Comparison of ENCODE assay signal across 11 cellular contexts in the genomic region with DNA sequence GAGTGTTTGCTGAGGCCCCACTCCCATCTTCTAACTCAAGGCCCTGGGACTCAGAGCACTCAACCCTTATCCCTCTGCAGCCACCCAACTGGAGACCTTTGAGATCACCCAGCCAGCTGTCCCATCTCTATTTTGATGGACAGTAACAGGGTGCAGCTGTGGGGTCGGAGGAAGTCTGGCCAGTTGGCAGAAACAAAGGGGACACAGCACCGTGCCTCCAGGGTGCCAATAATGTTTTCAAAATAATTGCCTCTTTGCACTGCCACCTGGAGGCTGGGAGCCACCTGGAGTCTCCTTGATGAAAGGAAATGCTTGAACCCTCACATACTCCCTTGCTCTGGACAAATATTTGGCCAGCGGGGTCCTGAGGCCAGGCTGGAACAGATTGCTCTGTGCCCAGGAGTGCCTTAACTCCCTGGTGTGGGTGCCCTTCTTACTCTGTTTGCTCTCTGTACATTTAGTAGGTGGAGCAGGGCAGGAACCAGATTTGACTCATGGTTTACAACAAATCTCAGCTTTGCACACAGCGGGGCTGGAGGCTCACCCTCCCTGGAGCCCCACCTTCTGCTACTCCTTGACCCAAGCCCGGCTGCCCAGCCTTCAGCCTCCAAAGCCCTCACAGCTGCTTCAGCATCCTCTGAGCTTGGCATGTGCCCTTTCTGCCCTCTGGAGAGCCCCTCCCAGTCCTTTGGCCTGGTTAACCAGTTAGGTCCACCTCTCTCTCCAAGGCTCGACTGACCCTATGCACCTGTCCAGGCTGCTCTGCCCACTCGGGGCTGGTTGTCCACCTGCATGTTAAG. TPM values are rescaled to one million over a fixed set of nuclear protein-coding genes. Genes with fewer than 3 reads are reported as not detected.
DNase-seq lines count a peak whose midpoint lies in the region; ATAC-seq and TF ChIP-seq lines count a peak whose summit lies in the region.
"Had no signal": no experiment of that assay in that cellular context is flagged by ENCODE, and none has a peak within 500 bp of the region (broad histone marks: within the 10 kb centered on the region; RNA-seq: fewer than 3 reads in every experiment).

No MANE protein-coding gene starts in this region.

- H3K27ac Mint-ChIP-seq in activated T-cell treated with anti-CD3 and anti-CD28 coated beads, Interleukin-2, amount 50 U/mL, for 24 hours, result peak overlapping the region; percentile 75
- H3K27ac Mint-ChIP-seq: type B pancreatic cell had no signal

- H3K9me3 Mint-ChIP-seq in activated T-cell treated with anti-CD3 and anti-CD28 coated beads, Interleukin-2, amount 50 U/mL, for 24 hours, result peaks cover 20% of the 10 kb centered on the region

- H3K9me3 ChIP-seq in Panc1 (ENCODE audit: control insufficient read depth, insufficient read depth, low read depth, low read length), result no peaks in the 10 kb centered on the region
- H3K9me3 ChIP-seq in thyroid gland, result no peaks in the 10 kb centered on the region

- in situ Hi-C loops in Panc1 (cut with HindIII; ENCODE audit: low pct_unique_long_range_greater_than_20kb, low sequenced_read_pairs), result no loop called here

- no TSS peak for BruUV-seq in Panc1 (replicated peaks; lab: Mats Ljungman, UMichigan)

- H3K27ac ChIP-seq in Panc1 (ENCODE audit: low read length) (no peak overlapping the region), thyroid gland (peak overlapping the region; percentile 69 to 98 (median 90))

- CTCF ChIA-PET in Panc1 (lab: Charles Lee), result interaction anchor here (0.6 to 2.1 kb wide), 2 partner anchors 11 to 301 kb away, joined by 5 to 7 read pairs; no protein-coding TSS in a partner anchor

- ATAC-seq in Panc1, result peak; percentile 31; the same call in 1 of the 2 replicates
- peak in 1 of 2 donors; percentile 2 for ATAC-seq in left cardiac atrium
- no peak for ATAC-seq in GM21528 (IDR thresholded peaks at IDR 0.05; ENCODE audit: low FRiP score, unreplicated experiment)
- ATAC-seq in GM21423 (IDR thresholded peaks at IDR 0.05; ENCODE audit: unreplicated experiment), result no peak

- H3K36me3 ChIP-seq in Panc1 (ENCODE audit: control insufficient read depth, insufficient read depth, low read length) (no peaks in the 10 kb centered on the region), thyroid gland (no peaks in the 10 kb centered on the region)

- H3K36me3 Mint-ChIP-seq in activated T-cell treated with anti-CD3 and anti-CD28 coated beads, Interleukin-2, amount 50 U/mL, for 24 hours (ENCODE audit: low read depth), result peaks cover 17% of the 10 kb centered on the region

- POLR2A ChIA-PET in Panc1 (lab: Charles Lee), result no interaction called here

- no peak overlapping the region for H3K4me3 Mint-ChIP-seq in activated T-cell treated with anti-CD3 and anti-CD28 coated beads, Interleukin-2, amount 50 U/mL, for 24 hours
- H3K4me3 Mint-ChIP-seq: type B pancreatic cell had no signal

- intact Hi-C loops in Panc1 (cut with micrococcal nuclease; ENCODE audit: unreplicated experiment) (no loop called here), left cardiac atrium (cut with DNase I) (no loop called here), thyroid gland (cut with DNase I) (no loop called here)

- H3K4me3 ChIP-seq in Panc1 (ENCODE audit: low read depth in 2 of 2, low read length in 2 of 2) (no peak overlapping the region), thyroid gland (replicated peaks in 1 of 3) (no peak overlapping the region)

- no peak for DNase-seq in activated T-cell treated with anti-CD3 and anti-CD28 coated beads, Interleukin-2, amount 50 U/mL, for 24 hours
- DNase-seq in activated T-cell treated with anti-CD3 and anti-CD28 coated beads, Interleukin-2, amount 50 U/mL, for 48 hours, result no peak
- no peak for DNase-seq in Panc1 (ENCODE audit: low read depth, low spot score)
- DNase-seq in left cardiac atrium, result peak; percentile 5
- peak in 1 of 2 donors; percentile 29 for DNase-seq in thyroid gland
- DNase-seq in NCI-H446 treated with DMSO at 0.1 percent for 48 hours (lab: John Stamatoyannopoulos, UW), result no peak
- DNase-seq: NCI-H1930; stimulated activated CD4-positive, alpha-beta T cell treated with anti-CD3 and anti-CD28 coated beads, Interleukin-4, amount 100 ng/mL, for 1 hour had no signal

- no peak for TF ChIP-seq CTCF in Panc1 (IDR thresholded peaks at IDR 0.05)
- no peak for TF ChIP-seq CTCF in thyroid gland (IDR thresholded peaks at IDR 0.05)

- H3K4me1 ChIP-seq in Panc1 (ENCODE audit: control insufficient read depth, insufficient read depth, low read length) (no peaks in the 10 kb centered on the region), thyroid gland (peaks cover 14 to 16% of the 10 kb centered on the region in 2 donors)

- TF ChIP-seq POLR2A in thyroid gland (IDR thresholded peaks at IDR 0.05), result no peak

- no peaks in the 10 kb centered on the region for H3K27me3 Mint-ChIP-seq in activated T-cell treated with anti-CD3 and anti-CD28 coated beads, Interleukin-2, amount 50 U/mL, for 24 hours

- H3K27me3 ChIP-seq in Panc1 (ENCODE audit: control insufficient read depth, insufficient read depth, low read length) (no peaks in the 10 kb centered on the region), thyroid gland (no peaks in the 10 kb centered on the region)

- peaks cover 85% of the 10 kb centered on the region for H3K4me1 Mint-ChIP-seq in activated T-cell treated with anti-CD3 and anti-CD28 coated beads, Interleukin-2, amount 50 U/mL, for 24 hours (ENCODE audit: low read depth)

- 46 to 58% methylated on average over 6 to 7 of the region's 7 CpGs for WGBS in thyroid gland, 2 donors

RNA-seq across cellular contexts. Expression of a gene that starts 17.2 kb away (rescaled TPM):
- total RNA-seq in Panc1 (2021; ENCODE audit: unreplicated experiment) (1.3 TPM), left cardiac atrium (1 to 10 TPM; 5.8 to 7.8 TPM), thyroid gland (10 to 100 TPM in 3 of 4 donors, 1 to 10 TPM in 1; 5.6 to 19.3 (median 13.3) TPM)
- polyA plus RNA-seq in Panc1 (2012; ENCODE audit: insufficient read length), result 1.6 TPM
